In genomic region chr9:120936011-120936763, GRCh38 we compare ENCODE assay signal across 8 cellular contexts. TPM values are rescaled to one million over a fixed set of nuclear protein-coding genes. Genes with fewer than 3 reads are reported as not detected.
DNase-seq lines count a peak whose midpoint lies in the region; ATAC-seq, FAIRE-seq and TF ChIP-seq lines count a peak whose summit lies in the region.

No MANE protein-coding gene starts in this region.

- H2BK20ac ChIP-seq in H1 (ENCODE audit: low read length): 0 out of 2 replicates have a peak overlapping the region, but pooled peaks have one; percentile 66

- H2BK5ac ChIP-seq in H1 (ENCODE audit: low read depth, low read length): no peak overlapping the region

- H3K27me3 Mint-ChIP-seq in mesothelial cell of epicardium (ENCODE audit: low read depth): peaks cover 11% of the 10 kb centered on the region

- H3K27ac Mint-ChIP-seq in mesothelial cell of epicardium: peak overlapping the region; percentile 98

- TF ChIP-seq EP300 in A549 (IDR thresholded peaks at IDR 0.05) (no peak), H1 (IDR thresholded peaks at IDR 0.05; ENCODE audit: borderline replicate concordance in 1 of 2, low read depth in 2 of 2, low read length in 2 of 2) (no peak)

- H3K23ac ChIP-seq in H1 (ENCODE audit: insufficient read length): no peak overlapping the region

- H3K9me3 ChIP-seq in A549 (no peaks in the 10 kb centered on the region), H1 (ENCODE audit: insufficient read depth in 2 of 2, low read depth in 1 of 2, low read length in 1 of 2) (no peaks in the 10 kb centered on the region)

- H3K23me2 ChIP-seq in H1 (ENCODE audit: low read depth, low read length): no peaks in the 10 kb centered on the region

- no peak overlapping the region for H4K5ac ChIP-seq in H1 (ENCODE audit: insufficient read length, low read depth, low read length)

- WGBS in A549 (ENCODE audit: missing lambda C conversion rate): 37% methylated on average over 10 of the region's 10 CpGs
- WGBS in H1 (ENCODE audit: extremely low coverage in 1 of 2, insufficient coverage in 1 of 2, insufficient read length in 1 of 2, insufficient replicate concordance in 2 of 2, low coverage in 1 of 2, low lambda C conversion rate in 2 of 2, missing lambda C conversion rate in 1 of 2), 2 experiments: 41% methylated on average over 10 of the region's 10 CpGs; no CpG with 5 or more reads in 1 of the 2 experiments

- H3K79me1 ChIP-seq in H1 (ENCODE audit: low read depth, low read length): no peaks in the 10 kb centered on the region

- no peaks in the 10 kb centered on the region for H3K36me3 ChIP-seq in H1 (ENCODE audit: control insufficient read depth in 2 of 4, insufficient read depth in 4 of 4, low read length in 3 of 4)

- no peak overlapping the region for H3K9ac ChIP-seq in H1 (replicated peaks in 1 of 4; ENCODE audit: extremely low read depth in 1 of 4, low read depth in 3 of 4, low read length in 3 of 4)

- peak overlapping the region; percentile 73 for H3K4me2 ChIP-seq in A549
- H3K4me2 ChIP-seq in H1 (ENCODE audit: insufficient read depth in 1 of 2, low read depth in 2 of 2, low read length in 2 of 2): no peak overlapping the region

- H3K9me3 Mint-ChIP-seq in mesothelial cell of epicardium: no peaks in the 10 kb centered on the region

- no peak overlapping the region for H2AK5ac ChIP-seq in H1 (ENCODE audit: low read depth, low read length)

- TF ChIP-seq RAD21 in A549 (conservative IDR thresholded peaks at IDR 0.05 in 1 of 2, IDR thresholded peaks at IDR 0.05 in 1 of 2): peak; percentile 89
- peak; percentile 89 to 92 for TF ChIP-seq RAD21 in H1 (IDR thresholded peaks at IDR 0.05 in 1 of 2, conservative IDR thresholded peaks at IDR 0.05 in 1 of 2; ENCODE audit: low read depth in 2 of 2, low read length in 2 of 2)

- DNase-seq in A549 (ENCODE audit: low read depth in 1 of 2, low spot score in 1 of 2) (peak; percentile 89 to 96), HT-29 (ENCODE audit: low spot score) (peak; percentile 95), NOMO-1 treated with dmso at 0.1 percent for 144 hours (lab: John Stamatoyannopoulos, UW; ENCODE audit: unreplicated experiment) (peak; percentile 69), H1 (ENCODE audit: low read depth in 1 of 2, low spot score in 2 of 2) (peak; percentile 66 to 96), mesothelial cell of epicardium (ENCODE audit: low spot score in 2 of 2, unreplicated experiment in 2 of 2) (peak; percentile 77 to 93)
- DNase-seq in activated CD8-positive, alpha-beta memory T cell treated with anti-CD3 and anti-CD28 coated beads, Interleukin-2, amount 50 U/mL, for 1 hour (ENCODE audit: extremely low read depth): peak; percentile 77
- peak; percentile 67 to 78 for DNase-seq in stimulated activated CD8-positive, alpha-beta memory T cell treated with anti-CD3 and anti-CD28 coated beads, Interleukin-15, amount 100 ng/mL, for 4 hours (ENCODE audit: low read depth in 2 of 2)

- peaks cover 34% of the 10 kb centered on the region for H3K4me1 Mint-ChIP-seq in mesothelial cell of epicardium

- no peak overlapping the region for H2AFZ ChIP-seq in H1 (ENCODE audit: low read length)

- no peak overlapping the region for H2BK120ac ChIP-seq in H1 (replicated peaks; ENCODE audit: low read depth, low read length)

- H4K91ac ChIP-seq in H1 (replicated peaks; ENCODE audit: insufficient read length, low read length): no peak overlapping the region

- no peaks in the 10 kb centered on the region for H3K79me2 ChIP-seq in H1 (ENCODE audit: control insufficient read depth in 1 of 2, insufficient read depth in 2 of 2, low read length in 2 of 2)

- H3K18ac ChIP-seq in H1 (ENCODE audit: extremely low read depth, low read length): no peak overlapping the region

- CTCF ChIA-PET in A549 (lab: Yijun Ruan, JAX): interaction anchor here (0.7 to 7.5 kb wide), 37 partner anchors 10 to 318 kb away, joined by 3 to 66 read pairs (median 5); partner anchors contain the start of genes PHF19 and TRAF1
- CTCF ChIA-PET in H1 (lab: Charles Lee; ENCODE audit: partially characterized antibody): interaction anchor here (0.6 to 12.5 kb wide), 26 partner anchors 9 to 220 kb away, joined by 3 to 108 read pairs (median 4); no protein-coding TSS in a partner anchor

- H4K20me1 ChIP-seq in H1 (replicated peaks in 1 of 2; ENCODE audit: control insufficient read depth in 1 of 2, insufficient read depth in 2 of 2, low read length in 2 of 2): no peaks in the 10 kb centered on the region

- no peak for FAIRE-seq in A549 (lab: Jason Lieb, UNC)
- no peak for FAIRE-seq in H1 (lab: Jason Lieb, UNC)

- peak overlapping the region; percentile 50; the same call in 1 of the 2 replicates for H2BK15ac ChIP-seq in H1 (ENCODE audit: low read length)

- H3K56ac ChIP-seq in H1 (replicated peaks; ENCODE audit: insufficient read length, low read depth, low read length): no peak overlapping the region

- no peak for TF ChIP-seq POLR2A in A549 (IDR thresholded peaks at IDR 0.05; ENCODE audit: low read length)
- TF ChIP-seq POLR2A in H1 (IDR thresholded peaks at IDR 0.05; ENCODE audit: control extremely low read depth in 1 of 2, low read depth in 2 of 2, low read length in 2 of 2): no peak

- H3K14ac ChIP-seq in H1 (ENCODE audit: insufficient read length): no peak overlapping the region

- peak overlapping the region; percentile 83 to 85 for H3K27ac ChIP-seq in A549
- H3K27ac ChIP-seq in H1 (ENCODE audit: low read depth, low read length): no peak overlapping the region

- H3K27me3 ChIP-seq in H1 (replicated peaks in 1 of 4; ENCODE audit: control insufficient read depth in 3 of 4, extremely low read depth in 1 of 4, insufficient read depth in 3 of 4, low read length in 3 of 4): no peaks in the 10 kb centered on the region

- H3K4me1 ChIP-seq in A549 (peaks cover 45% of the 10 kb centered on the region), H1 (replicated peaks in 1 of 4; ENCODE audit: control insufficient read depth in 3 of 4, insufficient read depth in 4 of 4, low read length in 3 of 4) (peaks cover 0 to 2% (median under 1%) of the 10 kb centered on the region in 4 experiments; a peak in 2 of 7 replicates)

- 0 out of 2 replicates have a peak overlapping the region, but pooled peaks have one; percentile 31 for H4K8ac ChIP-seq in H1 (ENCODE audit: extremely low read depth, insufficient read depth, low read length)

- no peaks in the 10 kb centered on the region for H3K36me3 Mint-ChIP-seq in mesothelial cell of epicardium

- TF ChIP-seq CTCF in A549 (IDR thresholded peaks at IDR 0.05): peak; percentile 95
- TF ChIP-seq CTCF in H1 (IDR thresholded peaks at IDR 0.05; ENCODE audit: control extremely low read depth in 1 of 3, insufficient read depth in 1 of 3, low read depth in 1 of 3, low read length in 3 of 3): peak; percentile 92 to 93 (median 92)
- peak; percentile 73 for TF ChIP-seq CTCF in mesothelial cell of epicardium (IDR thresholded peaks at IDR 0.05; ENCODE audit: unreplicated experiment)

- H2BK12ac ChIP-seq in H1 (ENCODE audit: low read depth, low read length): no peak overlapping the region; the same call in 1 of the 2 replicates

- H3K4me3 ChIP-seq in A549 (no peak overlapping the region), H1 (ENCODE audit: extremely low read depth in 1 of 4, insufficient read depth in 2 of 4, low read depth in 3 of 4, low read length in 4 of 4) (no peak overlapping the region)

- ATAC-seq in A549 (peak; percentile 88 to 93), GM18520 (IDR thresholded peaks at IDR 0.05; ENCODE audit: unreplicated experiment) (peak; percentile 30)

- no peak overlapping the region for H3K4me3 Mint-ChIP-seq in mesothelial cell of epicardium

- POLR2A ChIA-PET in A549 (lab: Yijun Ruan, JAX) (interaction anchor here (1.7 kb wide), 1 partner anchor 143 kb away, joined by 7 read pairs; the partner anchor contains the start of gene FBXW2), H1 (lab: Charles Lee; ENCODE audit: partially characterized antibody) (interaction anchor here (0.6 to 1.5 kb wide), 2 partner anchors 82 to 94 kb away, joined by 3 read pairs; partner anchors contain the start of gene PSMD5)

- no peak overlapping the region for H3K4ac ChIP-seq in H1 (replicated peaks; ENCODE audit: insufficient read length, low read depth, low read length)

RNA-seq across cellular contexts. Expression of gene TRAF1, which starts 9.6 kb away (rescaled TPM):
- 3.4 and 4.1 TPM in 2 replicates for polyA plus RNA-seq in A549 (2011; rRNA removed)
- 2.1 and 2.6 TPM in 2 replicates for polyA plus RNA-seq in A549 (2012; cell fraction: cytosol; rRNA removed)
- polyA plus RNA-seq in A549 (2012; cell fraction: nucleus; rRNA removed): 8.0 and 8.1 TPM in 2 replicates
- 2.0 to 4.6 TPM (median 2.1 TPM) in 3 replicates for polyA plus RNA-seq in A549 (2017; fragmentation: RNase III; extraction: RNeasy Plus Mini Kit Qiagen cat#74134 plus additional on column Dnase treatment)
- polyA minus RNA-seq in A549 (2011; rRNA and poly(A)+ RNA removed): 3.8 and 5.4 TPM in 2 replicates
- total RNA-seq in HT-29 (2014; rRNA removed; shearing (Covaris generic)): 0.41 and 0.73 TPM in 2 replicates
- total RNA-seq in H1 (2021; fragmentation: NEBNext Ultra II Directional; extraction: Animal tissue kit (Norgen Biotek cat#: 25700)): 1.5 and 1.6 TPM in 2 replicates
- polyA plus RNA-seq in H1 (2011; rRNA removed): 3.1 and 3.2 TPM in 2 replicates
- 4.9 TPM for polyA plus RNA-seq in H1 (2011; cell fraction: cytosol; rRNA removed)
- 7.4 TPM for polyA plus RNA-seq in H1 (2011; cell fraction: nucleus; rRNA removed)
- 1.8 to 3.0 TPM (median 2.2 TPM) in 4 replicates for polyA plus RNA-seq in H1 (2012, experiment 1 of 2)
- 0.80 TPM for polyA plus RNA-seq in H1 (2012, experiment 2 of 2)
- 1.2 TPM for polyA plus RNA-seq in H1 (2013, experiment 1 of 2)
- polyA plus RNA-seq in H1 (2013, experiment 2 of 2): 1.1 TPM
- polyA minus RNA-seq in H1 (2011; rRNA and poly(A)+ RNA removed): 4.5 and 4.6 TPM in 2 replicates
- 1.6 TPM for polyA minus RNA-seq in H1 (2011; cell fraction: cytosol; rRNA and poly(A)+ RNA removed)
- 6.9 TPM for polyA minus RNA-seq in H1 (2011; cell fraction: nucleus; rRNA and poly(A)+ RNA removed)
- 7.7 to 8.2 TPM (median 8.0 TPM) in 3 replicates for total RNA-seq in mesothelial cell of epicardium

RNA-seq across cellular contexts. Expression of gene PHF19, which starts 59.2 kb away (rescaled TPM):
- polyA plus RNA-seq in A549 (2011; rRNA removed) (50.7 and 64.9 TPM in 2 replicates), A549 (2017; fragmentation: RNase III; extraction: RNeasy Plus Mini Kit Qiagen cat#74134 plus additional on column Dnase treatment) (102 to 105 TPM (median 104 TPM) in 3 replicates), H1 (2011; rRNA removed) (28.2 and 31.0 TPM in 2 replicates)
- 185 and 190 TPM in 2 replicates for polyA plus RNA-seq in A549 (2012; cell fraction: cytosol; rRNA removed)
- polyA plus RNA-seq in A549 (2012; cell fraction: nucleus; rRNA removed): 139 and 140 TPM in 2 replicates
- polyA minus RNA-seq in A549 (2011; rRNA and poly(A)+ RNA removed): 103 and 110 TPM in 2 replicates
- 100 and 106 TPM in 2 replicates for total RNA-seq in HT-29 (2014; rRNA removed; shearing (Covaris generic))
- 30.2 and 31.8 TPM in 2 replicates for total RNA-seq in H1 (2021; fragmentation: NEBNext Ultra II Directional; extraction: Animal tissue kit (Norgen Biotek cat#: 25700))
- polyA plus RNA-seq in H1 (2011; cell fraction: cytosol; rRNA removed): 25.8 TPM
- polyA plus RNA-seq in H1 (2011; cell fraction: nucleus; rRNA removed): 48.1 TPM
- 26.2 to 35.4 TPM (median 31.5 TPM) in 4 replicates for polyA plus RNA-seq in H1 (2012, experiment 1 of 2)
- 29.9 TPM for polyA plus RNA-seq in H1 (2012, experiment 2 of 2)
- 24.5 TPM for polyA plus RNA-seq in H1 (2013, experiment 1 of 2)
- polyA plus RNA-seq in H1 (2013, experiment 2 of 2): 23.1 TPM
- polyA minus RNA-seq in H1 (2011; rRNA and poly(A)+ RNA removed): 26.6 and 43.7 TPM in 2 replicates
- 16.2 TPM for polyA minus RNA-seq in H1 (2011; cell fraction: cytosol; rRNA and poly(A)+ RNA removed)
- 28.2 TPM for polyA minus RNA-seq in H1 (2011; cell fraction: nucleus; rRNA and poly(A)+ RNA removed)
- total RNA-seq in mesothelial cell of epicardium: 36.0 to 44.5 TPM (median 41.6 TPM) in 3 replicates

Comparison
In these comparisons a context has a peak if more than half of its experiments do, and no peak if none do; other contexts are left out.
1. Of the 18 proteins assayed by ChIP-seq in both H1 and A549: peak only in H1: none; only in A549: MAFK; in both: CTCF, MAX and RAD21; in neither: 14.